ENCODE assay signal across 9 cellular contexts in the genomic region with DNA sequence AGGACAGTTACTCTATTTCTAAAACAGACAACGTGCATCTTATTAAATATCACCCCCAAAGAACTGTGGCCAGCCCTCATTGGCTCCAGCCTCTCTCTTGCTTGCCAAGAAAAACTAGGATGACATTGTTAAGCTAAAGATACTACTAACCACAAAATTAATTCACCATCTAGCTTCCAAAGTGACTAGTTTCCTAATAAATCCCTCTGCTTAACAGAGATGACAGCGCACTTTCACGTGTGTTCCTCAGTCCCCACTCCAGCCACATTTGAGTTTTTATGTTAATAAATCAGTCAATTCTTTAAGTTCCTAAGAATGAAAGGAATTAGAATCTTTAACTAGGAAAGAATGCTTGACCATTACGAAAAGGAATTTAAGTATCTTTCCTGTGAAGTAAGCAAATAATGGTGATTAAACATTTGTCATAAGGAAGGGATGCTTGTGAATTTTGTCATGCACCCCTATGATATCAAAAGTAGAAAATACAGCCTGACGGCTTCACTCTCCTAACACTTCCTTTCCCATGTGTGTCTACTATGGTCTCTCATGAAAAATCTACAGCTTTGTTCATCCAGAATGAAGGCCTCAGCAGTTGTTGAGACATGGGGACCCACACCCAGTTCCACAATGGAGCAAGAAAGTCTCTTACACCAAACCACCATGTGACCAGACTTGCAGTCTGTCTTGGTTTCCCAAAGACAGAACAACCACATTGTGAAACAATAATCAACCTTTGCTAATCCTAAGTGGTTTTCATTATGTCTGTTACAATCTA. TPM values are rescaled to one million over a fixed set of nuclear protein-coding genes. Genes with fewer than 3 reads are reported as not detected.
DNase-seq lines count a peak whose midpoint lies in the region; ATAC-seq and TF ChIP-seq lines count a peak whose summit lies in the region.
"Had no signal": no experiment of that assay in that cellular context is flagged by ENCODE, and none has a peak within 500 bp of the region (broad histone marks: within the 10 kb centered on the region; RNA-seq: fewer than 3 reads in every experiment).

No MANE protein-coding gene starts in this region.

- TF ChIP-seq CTCF in RWPE2 (IDR thresholded peaks at IDR 0.05; ENCODE audit: poor library complexity, severe bottlenecking), result no peak
- TF ChIP-seq CTCF in foreskin fibroblast (IDR thresholded peaks at IDR 0.05; ENCODE audit: low read depth, low read length), result no peak
- TF ChIP-seq CTCF in testis (IDR thresholded peaks at IDR 0.05), result no peak
- no peak for TF ChIP-seq CTCF in endothelial cell (IDR thresholded peaks at IDR 0.05; ENCODE audit: unreplicated experiment)
- TF ChIP-seq CTCF in GM10266 (IDR thresholded peaks at IDR 0.05; ENCODE audit: control insufficient read depth, insufficient read depth, low read depth, missing control alignments), result no peak

- peaks cover 2% of the 10 kb centered on the region for H3K27me3 Mint-ChIP-seq in endothelial cell (ENCODE audit: unreplicated experiment)

- TF ChIP-seq POLR2A in testis (IDR thresholded peaks at IDR 0.05), result no peak

- H3K36me3 ChIP-seq in RWPE2 (ENCODE audit: low read depth), result peaks cover 16% of the 10 kb centered on the region
- no peaks in the 10 kb centered on the region for H3K36me3 ChIP-seq in testis (ENCODE audit: low read depth, missing control alignments)

- intact Hi-C loops in testis (cut with DNase I; ENCODE audit: low total_unique reads), result no loop called here

- H3K4me1 Mint-ChIP-seq in endothelial cell (ENCODE audit: unreplicated experiment), result peaks cover 64% of the 10 kb centered on the region

- H3K9me3 ChIP-seq in RWPE2 (ENCODE audit: severe bottlenecking) (no peaks in the 10 kb centered on the region), testis (no peaks in the 10 kb centered on the region)

- DNase-seq in RWPE2 (ENCODE audit: low spot score), result no peak
- peak; percentile 83 to 87 for DNase-seq in foreskin fibroblast
- DNase-seq in testis, result no peak
- no peak for DNase-seq in endothelial cell (ENCODE audit: low spot score)
- DNase-seq in T-helper 9 cell, result no peak
- no peak for DNase-seq in GM10266 (ENCODE audit: extremely low spot score)

- no peak overlapping the region for H3K4me3 Mint-ChIP-seq in endothelial cell (ENCODE audit: unreplicated experiment)
- H3K4me3 Mint-ChIP-seq: activated T-helper 1 cell treated with anti-CD3 and anti-CD28 coated beads, Interleukin-12 subunit alpha, Interleukin-12 subunit beta, Interleukin-2, Interleukin-4 antibody, amounts not matched to agents 30 ng/mL and 10 ng/mL and 1 ng/mL, durations not matched to agents 14 hours and 24 hours and 36 hours had no signal

- no peak overlapping the region for H3K27ac Mint-ChIP-seq in endothelial cell (ENCODE audit: unreplicated experiment)
- H3K27ac Mint-ChIP-seq: activated T-helper 1 cell treated with anti-CD3 and anti-CD28 coated beads, Interleukin-12 subunit alpha, Interleukin-12 subunit beta, Interleukin-2, Interleukin-4 antibody, amounts not matched to agents 30 ng/mL and 10 ng/mL and 1 ng/mL, durations not matched to agents 14 hours and 24 hours and 36 hours had no signal

- ATAC-seq in GM21786 (IDR thresholded peaks at IDR 0.05; ENCODE audit: unreplicated experiment) (peak; percentile 41), RWPE2 (ENCODE audit: low read depth) (peak; percentile 61)

- H3K36me3 Mint-ChIP-seq in endothelial cell (ENCODE audit: low read depth, unreplicated experiment), result peaks cover 5% of the 10 kb centered on the region

- H3K27ac ChIP-seq in RWPE2 (ENCODE audit: poor library complexity, severe bottlenecking) (peak overlapping the region; percentile 96), skin epidermis (peak overlapping the region in 18 of 21 experiments; percentile 6 to 77 (median 44)), testis (peak overlapping the region in 1 of 2 donors; percentile 64)

- peaks cover 69% of the 10 kb centered on the region for H3K4me1 ChIP-seq in RWPE2 (ENCODE audit: insufficient read depth, poor library complexity, severe bottlenecking)
- H3K4me1 ChIP-seq in testis, result peaks cover 16% of the 10 kb centered on the region

- 57 to 60% methylated on average over 5 of the region's 5 CpGs for WGBS in testis, 2 donors

- H3K27me3 ChIP-seq in RWPE2 (ENCODE audit: insufficient read depth, poor library complexity, severe bottlenecking), result no peaks in the 10 kb centered on the region
- no peaks in the 10 kb centered on the region for H3K27me3 ChIP-seq in testis

- no peaks in the 10 kb centered on the region for H3K9me3 Mint-ChIP-seq in endothelial cell (ENCODE audit: unreplicated experiment)
- H3K9me3 Mint-ChIP-seq: activated T-helper 1 cell treated with anti-CD3 and anti-CD28 coated beads, Interleukin-12 subunit alpha, Interleukin-12 subunit beta, Interleukin-2, Interleukin-4 antibody, amounts not matched to agents 30 ng/mL and 10 ng/mL and 1 ng/mL, durations not matched to agents 14 hours and 24 hours and 36 hours had no signal

- H3K4me3 ChIP-seq in RWPE2 (ENCODE audit: severe bottlenecking) (no peak overlapping the region), foreskin fibroblast (ENCODE audit: low read depth in 1 of 2, low read length in 2 of 2) (peak overlapping the region in 1 of 2 donors; percentile 21), skin epidermis (no peak overlapping the region), testis (no peak overlapping the region)

RNA-seq across cellular contexts. Expression of a gene that starts 8.1 kb away (rescaled TPM):
- 10 to 100 TPM; 57.2 to 73.4 TPM for total RNA-seq in testis
- 70.2 TPM for polyA plus RNA-seq in testis (ENCODE audit: insufficient read depth, low read depth, low replicate concordance)
- total RNA-seq in endothelial cell (ENCODE audit: unreplicated experiment), result 380 TPM

Comparison
In these comparisons a context has a peak if more than half of its experiments do, and no peak if none do; other contexts are left out.
1. DNase-seq: peak in foreskin fibroblast (2 of 2); none in RWPE2 (single experiment), testis (single experiment), endothelial cell (single experiment), T-helper 9 cell (single experiment) and GM10266 (single experiment).